ENCODE assay signal across 10 cellular contexts in genomic region chr6:53089948-53090347, GRCh38. TPM values are rescaled to one million over a fixed set of nuclear protein-coding genes. Genes with fewer than 3 reads are reported as not detected.
"Had no signal": no experiment of that assay in that cellular context is flagged by ENCODE, and none has a peak within 500 bp of the region (broad histone marks: within the 10 kb centered on the region; RNA-seq: fewer than 3 reads in every experiment).

No MANE protein-coding gene starts in this region.

- H3K27ac ChIP-seq: GM23248 had no signal

- ATAC-seq: HCT116 had no signal

- H3K4me1 ChIP-seq: HAP-1 had no signal

- H3K27ac Mint-ChIP-seq: HFFc6 had no signal

- H3K9ac ChIP-seq: GM23248 had no signal

- H3K4me3 ChIP-seq: GM23248, HAP-1 had no signal

- H3K4me3 Mint-ChIP-seq: HFFc6, IgD-negative memory B cell had no signal

- H2AFZ ChIP-seq: GM23248 had no signal

- H3K4me1 Mint-ChIP-seq: IgD-negative memory B cell had no signal

- FAIRE-seq: HTR-8/SVneo had no signal

- H3K27me3 Mint-ChIP-seq: IgD-negative memory B cell had no signal

- H3K9me3 ChIP-seq: HAP-1 had no signal

- DNase-seq: H7, HFFc6, KBM-7 had no signal

- H3K9me3 Mint-ChIP-seq: HFFc6, IgD-negative memory B cell had no signal

RNA-seq across cellular contexts. Expression of gene GCM1, which starts 58.7 kb away (rescaled TPM):
- total RNA-seq: GM23248, H4, H7, HFFc6, HT-29 had no signal
- polyA plus RNA-seq: GM23248, IgD-negative memory B cell had no signal
